Comparison of ENCODE assay signal across 8 cellular contexts in genomic region chr6:85677243-85677956, GRCh38. TPM values are rescaled to one million over a fixed set of nuclear protein-coding genes. Genes with fewer than 3 reads are reported as not detected.
DNase-seq lines count a peak whose midpoint lies in the region; ATAC-seq, FAIRE-seq and TF ChIP-seq lines count a peak whose summit lies in the region.

No MANE protein-coding gene starts in this region.

- peaks cover 12% of the 10 kb centered on the region for H3K27me3 Mint-ChIP-seq in activated naive CD8-positive, alpha-beta T cell treated with anti-CD3 and anti-CD28 coated beads for 36 hours
- no peaks in the 10 kb centered on the region for H3K27me3 Mint-ChIP-seq in stimulated activated naive CD8-positive, alpha-beta T cell treated with anti-CD3 and anti-CD28 coated beads, Interleukin-15, amount 100 ng/mL, for 72 hours

- H3K9me3 ChIP-seq in BLaER1 treated with 17β-estradiol and CSF1 and Interleukin-3, amounts not matched to agents 10 nM and 100 nM (replicated peaks in 1 of 11): peaks cover 0 to 3% (median 0%) of the 10 kb centered on the region in 11 experiments; a peak in 4 of 22 replicates
- no peaks in the 10 kb centered on the region for H3K9me3 ChIP-seq in HEK293 (ENCODE audit: control insufficient read depth, insufficient read depth, low read depth, low read length)
- H3K9me3 ChIP-seq in keratinocyte (ENCODE audit: control insufficient read depth, low read depth, low read length): no peaks in the 10 kb centered on the region

- H3K27ac Mint-ChIP-seq in activated naive CD8-positive, alpha-beta T cell treated with anti-CD3 and anti-CD28 coated beads for 36 hours: peak overlapping the region; percentile 100
- H3K27ac Mint-ChIP-seq in stimulated activated naive CD8-positive, alpha-beta T cell treated with anti-CD3 and anti-CD28 coated beads, Interleukin-15, amount 100 ng/mL, for 72 hours: peak overlapping the region; percentile 99 to 100

- DNase-seq in activated naive CD8-positive, alpha-beta T cell treated with anti-CD3 and anti-CD28 coated beads for 36 hours: no peak
- DNase-seq in keratinocyte (ENCODE audit: low read depth, low spot score) (peak; percentile 38), amniotic stem cell (lab: John Stamatoyannopoulos, UW) (no peak)
- DNase-seq in stimulated activated naive CD8-positive, alpha-beta T cell treated with anti-CD3 and anti-CD28 coated beads, Interleukin-15, amount 100 ng/mL, for 72 hours: no peak

- H3K36me3 Mint-ChIP-seq in activated naive CD8-positive, alpha-beta T cell treated with anti-CD3 and anti-CD28 coated beads for 36 hours: peaks cover 72% of the 10 kb centered on the region

- POLR2A ChIA-PET in HEK293 (lab: Yijun Ruan, JAX): interaction anchor here (0.8 to 5.8 kb wide), 39 partner anchors 7 to 914 kb away, joined by 3 to 510 read pairs (median 7); partner anchors contain the start of genes NT5E, SNX14 and SYNCRIP

- no peak for FAIRE-seq in keratinocyte (lab: Jason Lieb, UNC)

- TF ChIP-seq CTCF in HEK293 (tag by site-specific recombination; IDR thresholded peaks at IDR 0.05): peak; percentile 61
- TF ChIP-seq CTCF in keratinocyte (optimal IDR thresholded peaks at IDR 0.05 in 1 of 3, IDR thresholded peaks at IDR 0.05 in 1 of 3, conservative IDR thresholded peaks at IDR 0.05 in 1 of 3; ENCODE audit: extremely low read depth in 1 of 3, insufficient read depth in 2 of 3, low read length in 3 of 3): no peak

- H3K36me3 ChIP-seq in BLaER1 treated with 17β-estradiol and CSF1 and Interleukin-3, amounts not matched to agents 10 nM and 100 nM: peaks cover 6 to 54% (median 30%) of the 10 kb centered on the region in 11 experiments; a peak in 17 of 22 replicates
- peaks cover 0 to 35% of the 10 kb centered on the region in 2 experiments; a peak in 2 of 3 replicates for H3K36me3 ChIP-seq in HEK293 (ENCODE audit: control insufficient read depth in 2 of 2, insufficient read depth in 1 of 2, low read length in 2 of 2)
- peaks cover 1 to 33% of the 10 kb centered on the region in 2 experiments for H3K36me3 ChIP-seq in keratinocyte (ENCODE audit: control insufficient read depth in 2 of 2, extremely low read depth in 1 of 2, insufficient read depth in 2 of 2, low read length in 2 of 2)

- peaks cover 42% of the 10 kb centered on the region for H3K79me2 ChIP-seq in keratinocyte (ENCODE audit: control insufficient read depth, insufficient read depth, low read length)

- H3K4me3 ChIP-seq in BLaER1 treated with 17β-estradiol and CSF1 and Interleukin-3, amounts not matched to agents 10 nM and 100 nM: peak overlapping the region; percentile 78 to 94 (median 84)
- peak overlapping the region; percentile 85 for H3K4me3 ChIP-seq in HEK293 (ENCODE audit: low read depth, low read length)
- peak overlapping the region; percentile 93 to 100 (median 99) for H3K4me3 ChIP-seq in keratinocyte (ENCODE audit: control insufficient read depth in 2 of 3, extremely low read depth in 1 of 3, insufficient read depth in 2 of 3, low read depth in 1 of 3, low read length in 3 of 3)

- peak overlapping the region in 9 of 11 experiments; percentile 72 to 87 (median 82); a peak in 13 of 22 replicates for H3K4me2 ChIP-seq in BLaER1 treated with 17β-estradiol and CSF1 and Interleukin-3, amounts not matched to agents 10 nM and 100 nM
- peak overlapping the region; percentile 79 for H3K4me2 ChIP-seq in keratinocyte (ENCODE audit: control insufficient read depth, extremely low read depth, insufficient read depth, low read depth, low read length)

- CTCF ChIA-PET in HEK293 (lab: Yijun Ruan, JAX): interaction anchor here (0.6 to 2.9 kb wide), 20 partner anchors 7 to 1254 kb away, joined by 3 to 13 read pairs (median 4); partner anchors contain the start of gene SYNCRIP

- peaks cover 26 to 61% (median 49%) of the 10 kb centered on the region in 11 experiments; a peak in 21 of 22 replicates for H4K20me1 ChIP-seq in BLaER1 treated with 17β-estradiol and CSF1 and Interleukin-3, amounts not matched to agents 10 nM and 100 nM
- H4K20me1 ChIP-seq in keratinocyte (ENCODE audit: control insufficient read depth, extremely low read depth, insufficient read depth, low read length): peaks cover 20% of the 10 kb centered on the region

- peak overlapping the region; percentile 99 for H3K4me3 Mint-ChIP-seq in activated naive CD8-positive, alpha-beta T cell treated with anti-CD3 and anti-CD28 coated beads for 36 hours
- H3K4me3 Mint-ChIP-seq in stimulated activated naive CD8-positive, alpha-beta T cell treated with anti-CD3 and anti-CD28 coated beads, Interleukin-15, amount 100 ng/mL, for 72 hours: peak overlapping the region; percentile 98 to 100

- H3K27me3 ChIP-seq in BLaER1 treated with 17β-estradiol and CSF1 and Interleukin-3, amounts not matched to agents 10 nM and 100 nM: no peaks in the 10 kb centered on the region
- H3K27me3 ChIP-seq in keratinocyte (ENCODE audit: control insufficient read depth, extremely low read depth, insufficient read depth, low read length): no peaks in the 10 kb centered on the region

- H3K4me1 ChIP-seq in BLaER1 treated with 17β-estradiol and CSF1 and Interleukin-3, amounts not matched to agents 10 nM and 100 nM: peaks cover 18 to 46% (median 40%) of the 10 kb centered on the region in 10 experiments; a peak in 18 of 20 replicates
- H3K4me1 ChIP-seq in HEK293 (ENCODE audit: control insufficient read depth, insufficient read depth, low read length) (0 out of 2 replicates have a peak, but pooled peaks cover 7% of the 10 kb centered on the region), keratinocyte (ENCODE audit: control insufficient read depth, extremely low read depth, insufficient read depth, low read length) (peaks cover 24% of the 10 kb centered on the region)

- peaks cover 2% of the 10 kb centered on the region for H3K9me1 ChIP-seq in keratinocyte (ENCODE audit: control insufficient read depth, extremely low read depth, insufficient read depth, low read length)

- ATAC-seq in stimulated activated naive CD8-positive, alpha-beta T cell treated with anti-CD3 and anti-CD28 coated beads, Interleukin-15, amount 100 ng/mL, for 72 hours: no peak
- ATAC-seq in GM18861 (IDR thresholded peaks at IDR 0.05; ENCODE audit: unreplicated experiment) (no peak), GM18873 (IDR thresholded peaks at IDR 0.05; ENCODE audit: low FRiP score, unreplicated experiment) (no peak)

- H3K27ac ChIP-seq in BLaER1 treated with 17β-estradiol and CSF1 and Interleukin-3, amounts not matched to agents 10 nM and 100 nM: peak overlapping the region; percentile 77 to 96 (median 94); a peak in 21 of 22 replicates
- no peak overlapping the region for H3K27ac ChIP-seq in HEK293 (ENCODE audit: extremely low read depth, low read depth, low read length)
- peak overlapping the region; percentile 94 for H3K27ac ChIP-seq in keratinocyte (ENCODE audit: control insufficient read depth, insufficient read depth, low read length)

- dilution Hi-C loops in keratinocyte (cut with MboI; ENCODE audit: extremely low pct_ligation_motif_present, low sequenced_read_pairs): no loop called here

- H2AFZ ChIP-seq in keratinocyte (ENCODE audit: control insufficient read depth, low read length): no peak overlapping the region

- H3K9ac ChIP-seq in BLaER1 treated with 17β-estradiol and CSF1 and Interleukin-3, amounts not matched to agents 10 nM and 100 nM: peak overlapping the region; percentile 90 to 99 (median 96)
- peak overlapping the region; percentile 99 for H3K9ac ChIP-seq in keratinocyte (ENCODE audit: control insufficient read depth, extremely low read depth, insufficient read depth, low read length)

- H3K4me1 Mint-ChIP-seq in activated naive CD8-positive, alpha-beta T cell treated with anti-CD3 and anti-CD28 coated beads for 36 hours: peaks cover 47% of the 10 kb centered on the region
- H3K4me1 Mint-ChIP-seq in stimulated activated naive CD8-positive, alpha-beta T cell treated with anti-CD3 and anti-CD28 coated beads, Interleukin-15, amount 100 ng/mL, for 72 hours: peaks cover 51% of the 10 kb centered on the region

- H3K9me3 Mint-ChIP-seq in activated naive CD8-positive, alpha-beta T cell treated with anti-CD3 and anti-CD28 coated beads for 36 hours: peaks cover 6% of the 10 kb centered on the region
- peaks cover 0 to 6% of the 10 kb centered on the region in 2 donors for H3K9me3 Mint-ChIP-seq in stimulated activated naive CD8-positive, alpha-beta T cell treated with anti-CD3 and anti-CD28 coated beads, Interleukin-15, amount 100 ng/mL, for 72 hours

TF ChIP-seq in HEK293, 187 proteins besides CTCF, POLR2A, EP300 and RAD21 (continues in another document):
- 0 out of 2 replicates have a peak, but pooled peaks have one; percentile 19 for TF ChIP-seq ZNF362 (tag by site-specific recombination; IDR thresholded peaks at IDR 0.05)
- TF ChIP-seq OSR2 (tag by site-specific recombination; IDR thresholded peaks at IDR 0.05): no peak
- no peak for TF ChIP-seq ZNF530 (tag by site-specific recombination; IDR thresholded peaks at IDR 0.05; ENCODE audit: low read depth)
- TF ChIP-seq KLF10 (tag by site-specific recombination; IDR thresholded peaks at IDR 0.05): peak; percentile 19; the same call in 1 of the 2 replicates
- TF ChIP-seq ZNF391 (tag by site-specific recombination; IDR thresholded peaks at IDR 0.05; ENCODE audit: borderline replicate concordance, low read depth): no peak

RNA-seq across cellular contexts. Expression of gene SYNCRIP, which starts 34.7 kb away (rescaled TPM):
- total RNA-seq in activated naive CD8-positive, alpha-beta T cell treated with anti-CD3 and anti-CD28 coated beads for 36 hours: 100 to 1,000 TPM; 271 to 278 TPM
- polyA plus RNA-seq in keratinocyte: 20.3 to 56.8 TPM (median 22.6 TPM) in 3 replicates
- polyA plus RNA-seq in keratinocyte (2011; ENCODE audit: low read depth): 155 TPM
- 28.7 and 54.7 TPM in 2 replicates for polyA plus RNA-seq in keratinocyte (2011; cell fraction: cytosol; rRNA removed)
- 54.3 and 69.9 TPM in 2 replicates for polyA plus RNA-seq in keratinocyte (2011; cell fraction: nucleus; rRNA removed)
- 75.2 and 130 TPM in 2 replicates for polyA plus RNA-seq in keratinocyte (2012; ENCODE audit: low replicate concordance)
- polyA minus RNA-seq in keratinocyte: 11.7 to 59.2 TPM (median 22.3 TPM) in 3 replicates
- polyA minus RNA-seq in keratinocyte (2011; cell fraction: cytosol; rRNA and poly(A)+ RNA removed): 20.0 TPM
- 21.3 and 48.4 TPM in 2 replicates for polyA minus RNA-seq in keratinocyte (2011; cell fraction: nucleus; rRNA and poly(A)+ RNA removed)
